ENCODE assay signal across 1 cellular context in the genomic region with DNA sequence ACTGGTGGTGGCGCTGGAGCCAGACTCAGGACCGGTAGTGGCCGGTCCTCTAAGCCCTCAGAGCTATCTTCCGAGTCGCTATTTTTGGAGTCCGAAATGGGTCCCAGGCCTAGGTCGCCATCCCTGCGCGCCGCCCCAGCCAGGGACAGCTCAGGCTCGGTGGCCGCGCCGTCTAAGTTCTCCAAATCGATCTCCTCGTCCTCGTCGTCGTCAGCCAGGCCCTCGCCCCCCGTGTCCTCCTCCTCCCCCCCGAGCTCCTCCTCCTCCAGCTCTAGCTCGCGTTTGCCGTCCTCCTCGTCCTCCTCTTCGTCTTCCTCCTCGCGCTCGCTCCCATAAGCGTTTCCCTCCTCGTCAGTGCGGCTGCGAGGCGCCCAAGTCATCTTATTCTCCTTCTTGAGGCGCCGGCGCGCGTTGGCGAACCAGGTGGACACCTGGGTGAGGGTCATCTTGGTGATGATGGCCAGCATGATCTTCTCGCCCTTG.
TF ChIP-seq lines count a peak whose summit lies in the region.

No MANE protein-coding gene starts in this region.

TF ChIP-seq in HEK293, 187 proteins besides CTCF, POLR2A, EP300 and RAD21 (continued from another document):
- TF ChIP-seq SP3 (tag by site-specific recombination; IDR thresholded peaks at IDR 0.05), result peak; percentile 52; the same call in 1 of the 2 replicates
- TF ChIP-seq, protein P1, sequence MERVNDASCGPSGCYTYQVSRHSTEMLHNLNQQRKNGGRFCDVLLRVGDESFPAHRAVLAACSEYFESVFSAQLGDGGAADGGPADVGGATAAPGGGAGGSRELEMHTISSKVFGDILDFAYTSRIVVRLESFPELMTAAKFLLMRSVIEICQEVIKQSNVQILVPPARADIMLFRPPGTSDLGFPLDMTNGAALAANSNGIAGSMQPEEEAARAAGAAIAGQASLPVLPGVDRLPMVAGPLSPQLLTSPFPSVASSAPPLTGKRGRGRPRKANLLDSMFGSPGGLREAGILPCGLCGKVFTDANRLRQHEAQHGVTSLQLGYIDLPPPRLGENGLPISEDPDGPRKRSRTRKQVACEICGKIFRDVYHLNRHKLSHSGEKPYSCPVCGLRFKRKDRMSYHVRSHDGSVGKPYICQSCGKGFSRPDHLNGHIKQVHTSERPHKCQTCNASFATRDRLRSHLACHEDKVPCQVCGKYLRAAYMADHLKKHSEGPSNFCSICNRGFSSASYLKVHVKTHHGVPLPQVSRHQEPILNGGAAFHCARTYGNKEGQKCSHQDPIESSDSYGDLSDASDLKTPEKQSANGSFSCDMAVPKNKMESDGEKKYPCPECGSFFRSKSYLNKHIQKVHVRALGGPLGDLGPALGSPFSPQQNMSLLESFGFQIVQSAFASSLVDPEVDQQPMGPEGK (tag by site-specific recombination; IDR thresholded peaks at IDR 0.05), result 0 out of 2 replicates have a peak, but pooled peaks have one; percentile 10
- TF ChIP-seq KLF1 (tag by site-specific recombination; IDR thresholded peaks at IDR 0.05), result peak; percentile 19; the same call in 1 of the 2 replicates
- 0 out of 2 replicates have a peak, but pooled peaks have one; percentile 39 for TF ChIP-seq ZEB2 (tag by site-specific recombination; IDR thresholded peaks at IDR 0.05)
- 0 out of 2 replicates have a peak, but pooled peaks have one; percentile 37 for TF ChIP-seq ZNF23 (tag by site-specific recombination; IDR thresholded peaks at IDR 0.05; ENCODE audit: borderline replicate concordance)
